Comparison of ENCODE assay signal across 20 cellular contexts in genomic region chr17:11768106-11768505, GRCh38.
"Had no signal": no experiment of that assay in that cellular context is flagged by ENCODE, and none has a peak within 500 bp of the region (broad histone marks: within the 10 kb centered on the region; RNA-seq: fewer than 3 reads in every experiment).

No MANE protein-coding gene starts in this region.

- H3K27me3 ChIP-seq: esophagus squamous epithelium, gastrocnemius medialis had no signal

- DNase-seq: dermis blood vessel endothelial cell; dorsolateral prefrontal cortex; effector CD4-positive, alpha-beta T cell; effector memory CD4-positive, alpha-beta T cell; esophagus squamous epithelium; foreskin fibroblast; foreskin melanocyte; gastrocnemius medialis; glutamatergic neuron; head of caudate nucleus; heart right ventricle; hippocampal formation; left cardiac atrium; left lung; left ventricle myocardium superior; lower lobe of right lung; mesenchymal stem cell; mucosa of descending colon had no signal

- H3K9me3 Mint-ChIP-seq: mesothelial cell of epicardium had no signal

- H3K4me1 Mint-ChIP-seq: mesothelial cell of epicardium had no signal

- ATAC-seq: gastrocnemius medialis, heart right ventricle, left cardiac atrium, left lung, left ventricle myocardium superior, lower lobe of right lung, mucosa of descending colon had no signal

- H3K9me3 ChIP-seq: esophagus squamous epithelium, gastrocnemius medialis, heart right ventricle, left lung, lower lobe of right lung, mucosa of descending colon had no signal

- H3K4me3 ChIP-seq: coronary artery, dorsolateral prefrontal cortex, esophagus squamous epithelium, gastrocnemius medialis, heart right ventricle, left lung, lower lobe of right lung, mucosa of descending colon had no signal

- H3K36me3 Mint-ChIP-seq: mesothelial cell of epicardium had no signal

- H3K27ac Mint-ChIP-seq: mesothelial cell of epicardium had no signal

- H3K4me3 Mint-ChIP-seq: mesothelial cell of epicardium had no signal

- H3K36me3 ChIP-seq: esophagus squamous epithelium, gastrocnemius medialis, heart right ventricle, left lung, lower lobe of right lung had no signal

- H3K4me1 ChIP-seq: esophagus squamous epithelium, gastrocnemius medialis, left lung, lower lobe of right lung had no signal

- H3K27ac ChIP-seq: coronary artery, dorsolateral prefrontal cortex, esophagus squamous epithelium, gastrocnemius medialis, left lung, lower lobe of right lung had no signal
